ENCODE assay signal across 23 cellular contexts in genomic region chr3:62737449-62737848, GRCh38.
DNase-seq lines count a peak whose midpoint lies in the region; ATAC-seq, FAIRE-seq and TF ChIP-seq lines count a peak whose summit lies in the region.
"Had no signal": no experiment of that assay in that cellular context is flagged by ENCODE, and none has a peak within 500 bp of the region (broad histone marks: within the 10 kb centered on the region; RNA-seq: fewer than 3 reads in every experiment).

No MANE protein-coding gene starts in this region.

- no peaks in the 10 kb centered on the region for H3K36me3 ChIP-seq in mammary epithelial cell (ENCODE audit: insufficient read depth, low read length)
- H3K36me3 ChIP-seq in keratinocyte (ENCODE audit: control insufficient read depth in 2 of 2, extremely low read depth in 1 of 2, insufficient read depth in 2 of 2, low read length in 2 of 2): no peaks in the 10 kb centered on the region
- no peaks in the 10 kb centered on the region for H3K36me3 ChIP-seq in small intestine (ENCODE audit: control insufficient read depth in 2 of 2, insufficient read depth in 2 of 2, low read length in 2 of 2)
- H3K36me3 ChIP-seq in psoas muscle (ENCODE audit: insufficient read depth in 1 of 2, low read depth in 1 of 2): no peaks in the 10 kb centered on the region
- H3K36me3 ChIP-seq in GM23248 (ENCODE audit: low read depth): no peaks in the 10 kb centered on the region
- H3K36me3 ChIP-seq: BLaER1 had no signal

- intact Hi-C loops in mammary epithelial cell (cut with micrococcal nuclease): no loop called here
- intact Hi-C loops in MCF 10A (cut with micrococcal nuclease): no loop called here
- intact Hi-C loops in psoas muscle (cut with DNase I): no loop called here

- no peaks in the 10 kb centered on the region for H3F3A ChIP-seq in GM23248 (ENCODE audit: insufficient read depth)

- H3K4me3 ChIP-seq in mammary epithelial cell (replicated peaks in 1 of 3; ENCODE audit: insufficient read depth in 1 of 3, low read depth in 2 of 3, low read length in 3 of 3): no peak overlapping the region
- no peak overlapping the region for H3K4me3 ChIP-seq in keratinocyte (ENCODE audit: control insufficient read depth in 2 of 3, extremely low read depth in 1 of 3, insufficient read depth in 2 of 3, low read depth in 1 of 3, low read length in 3 of 3)
- H3K4me3 ChIP-seq in small intestine (ENCODE audit: low read depth in 1 of 2, low read length in 2 of 2): no peak overlapping the region
- no peak overlapping the region for H3K4me3 ChIP-seq in psoas muscle
- no peak overlapping the region for H3K4me3 ChIP-seq in GM23248
- H3K4me3 ChIP-seq: BLaER1, GM12878, GM23338 had no signal

- in situ Hi-C loops in mammary epithelial cell (cut with MboI; ENCODE audit: low sequenced_read_pairs in 2 of 2) (no loop called here), GM23248 (cut with MboI) (no loop called here)

- DNase-seq in mammary epithelial cell: no peak
- DNase-seq in MCF 10A (ENCODE audit: unreplicated experiment): no peak
- no peak for DNase-seq in keratinocyte (ENCODE audit: low read depth, low spot score)
- peak; percentile 21 for DNase-seq in small intestine
- DNase-seq in psoas muscle: no peak
- DNase-seq in GM23248: no peak
- DNase-seq: Caco-2; CD4-positive, CD25-positive, alpha-beta regulatory T cell; CD8-positive, alpha-beta T cell; DMS 273 treated with DMSO at 0.1 percent for 48 hours; DMS79; EL; GDM1; H9 had no signal

- no peak overlapping the region for H3K4me2 ChIP-seq in mammary epithelial cell (ENCODE audit: insufficient read depth, low read depth, low read length)
- H3K4me2 ChIP-seq in keratinocyte (ENCODE audit: control insufficient read depth, extremely low read depth, insufficient read depth, low read depth, low read length): no peak overlapping the region
- H3K4me2 ChIP-seq in GM23248 (ENCODE audit: unreplicated experiment): no peak overlapping the region
- H3K4me2 ChIP-seq: BLaER1, GM23338 had no signal

- H3K79me2 ChIP-seq in mammary epithelial cell (ENCODE audit: insufficient read depth, low read length) (no peaks in the 10 kb centered on the region), keratinocyte (ENCODE audit: control insufficient read depth, insufficient read depth, low read length) (no peaks in the 10 kb centered on the region), GM23248 (ENCODE audit: insufficient read depth) (no peaks in the 10 kb centered on the region)

- ATAC-seq in psoas muscle: no peak
- ATAC-seq: CD8-positive, alpha-beta T cell; GM12878; GM23338; HCT116 had no signal

- H2AFZ ChIP-seq in mammary epithelial cell (ENCODE audit: low read depth, low read length): peak overlapping the region; percentile 4
- H2AFZ ChIP-seq in keratinocyte (ENCODE audit: control insufficient read depth, low read length): peak overlapping the region; percentile 42
- H2AFZ ChIP-seq in GM23248: no peak overlapping the region
- H2AFZ ChIP-seq: GM23338 had no signal

- no peaks in the 10 kb centered on the region for H3K4me1 Mint-ChIP-seq in MCF 10A (ENCODE audit: insufficient read depth, unreplicated experiment)
- H3K4me1 Mint-ChIP-seq: B cell; CD4-positive, CD25-positive, alpha-beta regulatory T cell had no signal

- FAIRE-seq in keratinocyte (lab: Jason Lieb, UNC): no peak
- FAIRE-seq in small intestine (lab: Jason Lieb, UNC): no peak
- FAIRE-seq: A204.1, GM12878, GM19239 had no signal

- peaks cover 11% of the 10 kb centered on the region for H3K9me3 Mint-ChIP-seq in MCF 10A (ENCODE audit: unreplicated experiment)
- H3K9me3 Mint-ChIP-seq: GM23338 had no signal

- H3K9me3 ChIP-seq in mammary epithelial cell (replicated peaks; ENCODE audit: insufficient read depth, low read length) (no peaks in the 10 kb centered on the region), keratinocyte (ENCODE audit: control insufficient read depth, low read depth, low read length) (no peaks in the 10 kb centered on the region), small intestine (ENCODE audit: control insufficient read depth, low read depth) (no peaks in the 10 kb centered on the region), psoas muscle (peaks cover 8% of the 10 kb centered on the region), GM23248 (ENCODE audit: low read depth) (no peaks in the 10 kb centered on the region)
- H3K9me3 ChIP-seq: BLaER1, Caco-2 had no signal

- no peaks in the 10 kb centered on the region for H3K4me1 ChIP-seq in mammary epithelial cell (ENCODE audit: insufficient read depth, low read length)
- no peaks in the 10 kb centered on the region for H3K4me1 ChIP-seq in keratinocyte (ENCODE audit: control insufficient read depth, extremely low read depth, insufficient read depth, low read length)
- no peaks in the 10 kb centered on the region for H3K4me1 ChIP-seq in small intestine (ENCODE audit: control insufficient read depth in 2 of 2, insufficient read depth in 1 of 2, low read depth in 1 of 2, low read length in 1 of 2)
- no peaks in the 10 kb centered on the region for H3K4me1 ChIP-seq in psoas muscle
- H3K4me1 ChIP-seq in GM23248 (ENCODE audit: insufficient read depth): no peaks in the 10 kb centered on the region
- H3K4me1 ChIP-seq: BLaER1 had no signal

- BruUV-seq in mammary epithelial cell (replicated peaks; lab: Mats Ljungman, UMichigan) (no TSS peak), MCF 10A (replicated peaks; lab: Mats Ljungman, UMichigan) (no TSS peak)

- CTCF ChIA-PET in mammary epithelial cell (lab: Charles Lee; ENCODE audit: low non-redundant PET): no interaction called here
- CTCF ChIA-PET in MCF 10A (lab: Yijun Ruan, JAX): interaction anchor here (0.5 kb wide), 1 partner anchor 71 kb away, joined by 3 read pairs; no protein-coding TSS in a partner anchor

- no peaks in the 10 kb centered on the region for H3K9me1 ChIP-seq in keratinocyte (ENCODE audit: control insufficient read depth, extremely low read depth, insufficient read depth, low read length)

- no peaks in the 10 kb centered on the region for H3K9me2 ChIP-seq in GM23248 (ENCODE audit: insufficient read depth)

- dilution Hi-C loops in mammary epithelial cell (cut with HindIII; ENCODE audit: low sequenced_read_pairs) (no loop called here), keratinocyte (cut with MboI; ENCODE audit: extremely low pct_ligation_motif_present, low sequenced_read_pairs) (no loop called here)

- no peak overlapping the region for H3K27ac Mint-ChIP-seq in MCF 10A (ENCODE audit: low read depth, unreplicated experiment)
- H3K27ac Mint-ChIP-seq: B cell; CD4-positive, CD25-positive, alpha-beta regulatory T cell; CD8-positive, alpha-beta T cell; GM23338; H9 had no signal

- H4K20me1 ChIP-seq in mammary epithelial cell (ENCODE audit: insufficient read depth, low read length): no peaks in the 10 kb centered on the region
- no peaks in the 10 kb centered on the region for H4K20me1 ChIP-seq in keratinocyte (ENCODE audit: control insufficient read depth, extremely low read depth, insufficient read depth, low read length)
- H4K20me1 ChIP-seq in GM23248 (ENCODE audit: insufficient read depth): no peaks in the 10 kb centered on the region
- H4K20me1 ChIP-seq: BLaER1 had no signal

- WGBS in mammary epithelial cell (ENCODE audit: low coverage, missing lambda C conversion rate): 65% methylated on average over 3 of the region's 3 CpGs
- WGBS in small intestine, 3 donors: 33 to 52% (median 39%) methylated on average over 3 of the region's 3 CpGs
- 71 to 87% (median 76%) methylated on average over 3 of the region's 3 CpGs for WGBS in psoas muscle, 3 donors
- 61 to 73% methylated on average over 3 of the region's 3 CpGs for WGBS in GM23248 (ENCODE audit: low coverage in 1 of 2, low lambda C conversion rate in 2 of 2, missing lambda C conversion rate in 2 of 2), 2 experiments

- H3K27me3 ChIP-seq in mammary epithelial cell (ENCODE audit: insufficient read depth, low read length): no peaks in the 10 kb centered on the region
- no peaks in the 10 kb centered on the region for H3K27me3 ChIP-seq in keratinocyte (ENCODE audit: control insufficient read depth, extremely low read depth, insufficient read depth, low read length)
- H3K27me3 ChIP-seq in small intestine (ENCODE audit: control insufficient read depth in 2 of 2, insufficient read depth in 2 of 2, low read length in 2 of 2): no peaks in the 10 kb centered on the region
- H3K27me3 ChIP-seq in psoas muscle (ENCODE audit: insufficient read depth in 3 of 3, low read length in 2 of 3): no peaks in the 10 kb centered on the region
- H3K27me3 ChIP-seq in GM23248 (replicated peaks; ENCODE audit: insufficient read depth): no peaks in the 10 kb centered on the region
- H3K27me3 ChIP-seq: BLaER1 had no signal

- H3K4me3 Mint-ChIP-seq in MCF 10A (ENCODE audit: unreplicated experiment): no peak overlapping the region
- H3K4me3 Mint-ChIP-seq: B cell; CD8-positive, alpha-beta T cell; GM23338; H9 had no signal

- H3K27ac ChIP-seq in mammary epithelial cell (ENCODE audit: insufficient read depth, low read depth, low read length) (no peak overlapping the region), keratinocyte (ENCODE audit: control insufficient read depth, insufficient read depth, low read length) (no peak overlapping the region), small intestine (ENCODE audit: low read depth in 1 of 2, low read length in 1 of 2) (no peak overlapping the region), psoas muscle (no peak overlapping the region), GM23248 (no peak overlapping the region)
- H3K27ac ChIP-seq: 22Rv1, BLaER1, C4-2B had no signal

- H3K9ac ChIP-seq in mammary epithelial cell (ENCODE audit: insufficient read depth, low read length) (no peak overlapping the region), keratinocyte (ENCODE audit: control insufficient read depth, extremely low read depth, insufficient read depth, low read length) (no peak overlapping the region), GM23248 (no peak overlapping the region)
- H3K9ac ChIP-seq: BLaER1 had no signal

- POLR2A ChIA-PET in MCF 10A (lab: Yijun Ruan, JAX): no interaction called here

- no peaks in the 10 kb centered on the region for H3K36me3 Mint-ChIP-seq in MCF 10A (ENCODE audit: insufficient read depth, unreplicated experiment)
- H3K36me3 Mint-ChIP-seq: CD4-positive, CD25-positive, alpha-beta regulatory T cell; CD8-positive, alpha-beta T cell had no signal

- H3K27me3 Mint-ChIP-seq in MCF 10A (ENCODE audit: insufficient read depth, unreplicated experiment): peaks cover 8% of the 10 kb centered on the region
- H3K27me3 Mint-ChIP-seq: B cell; CD4-positive, CD25-positive, alpha-beta regulatory T cell had no signal

- TF ChIP-seq CTCF in mammary epithelial cell (conservative IDR thresholded peaks at IDR 0.05 in 1 of 2, IDR thresholded peaks at IDR 0.05 in 1 of 2; ENCODE audit: extremely low read depth in 1 of 2, insufficient read depth in 1 of 2, low read depth in 1 of 2, low read length in 2 of 2) (no peak), MCF 10A (IDR thresholded peaks at IDR 0.05; ENCODE audit: unreplicated experiment) (no peak), keratinocyte (optimal IDR thresholded peaks at IDR 0.05 in 1 of 3, IDR thresholded peaks at IDR 0.05 in 1 of 3, conservative IDR thresholded peaks at IDR 0.05 in 1 of 3; ENCODE audit: extremely low read depth in 1 of 3, insufficient read depth in 2 of 3, low read length in 3 of 3) (no peak), psoas muscle (IDR thresholded peaks at IDR 0.05) (no peak)
